In genomic region chr16:89656435-89657121, GRCh38 we compare ENCODE assay signal across 7 cellular contexts. TPM values are rescaled to one million over a fixed set of nuclear protein-coding genes. Genes with fewer than 3 reads are reported as not detected.
A peak's percentile ranks its signal among the peaks of the same experiment; 100 is the strongest.
DNase-seq lines count a peak whose midpoint lies in the region; ATAC-seq, FAIRE-seq and TF ChIP-seq lines count a peak whose summit lies in the region.

No MANE protein-coding gene starts in this region.

- H3K36me3 ChIP-seq in IMR-90 (ENCODE audit: control insufficient read depth, insufficient read depth, low read length) (peaks cover 23% of the 10 kb centered on the region), adrenal gland (replicated peaks in 1 of 2) (peaks cover 0 to 3% of the 10 kb centered on the region in 2 donors), kidney (ENCODE audit: control insufficient read depth in 1 of 2, insufficient read depth in 2 of 2, low read length in 2 of 2) (peaks cover under 1 to 2% of the 10 kb centered on the region in 2 donors)

- H3K4me1 ChIP-seq in IMR-90 (ENCODE audit: control insufficient read depth, insufficient read depth, low read length): peaks cover 7% of the 10 kb centered on the region
- peaks cover 10 to 19% of the 10 kb centered on the region in 2 donors for H3K4me1 ChIP-seq in adrenal gland (replicated peaks in 1 of 2)
- peaks cover 5 to 13% of the 10 kb centered on the region in 2 donors for H3K4me1 ChIP-seq in kidney (ENCODE audit: control insufficient read depth in 1 of 2, insufficient read depth in 1 of 2, low read depth in 1 of 2, low read length in 2 of 2)

- DNase-seq in IMR-90 (no peak), adrenal gland (no peak), kidney (peak; percentile 83), substantia nigra (lab: John Stamatoyannopoulos, UW) (no peak), NCI-H1105 treated with DMSO at 0.1 percent for 48 hours (lab: John Stamatoyannopoulos, UW) (no peak)

- intact Hi-C loops in IMR-90 (cut with micrococcal nuclease) (no loop called here), adrenal gland (cut with DNase I) (no loop called here), kidney (cut with DNase I) (no loop called here)

- no peak overlapping the region for H2AK5ac ChIP-seq in IMR-90 (ENCODE audit: low read depth, low read length)

- TF ChIP-seq CTCF in IMR-90 (conservative IDR thresholded peaks at IDR 0.05; ENCODE audit: low read depth, low read length) (no peak), adrenal gland (IDR thresholded peaks at IDR 0.05) (no peak), kidney (IDR thresholded peaks at IDR 0.05; ENCODE audit: borderline replicate concordance, extremely low read depth, insufficient read depth) (no peak)

- H2BK15ac ChIP-seq in IMR-90 (ENCODE audit: low read depth, low read length): no peak overlapping the region

- no peak overlapping the region for H2BK120ac ChIP-seq in IMR-90 (ENCODE audit: low read depth, low read length)

- H2BK20ac ChIP-seq in IMR-90 (ENCODE audit: low read depth, low read length): no peak overlapping the region

- H3K4me2 ChIP-seq in IMR-90 (ENCODE audit: low read depth, low read length): peak overlapping the region; percentile 94

- H3K27me3 ChIP-seq in IMR-90 (ENCODE audit: control insufficient read depth, insufficient read depth, low read length) (no peaks in the 10 kb centered on the region), adrenal gland (no peaks in the 10 kb centered on the region)

- peak overlapping the region; percentile 98; the same call in 1 of the 2 replicates for H3K4ac ChIP-seq in IMR-90 (ENCODE audit: low read depth, low read length)

- H3K56ac ChIP-seq in IMR-90 (ENCODE audit: extremely low read depth, insufficient read depth, low read length): no peak overlapping the region

- no peak overlapping the region for H2AFZ ChIP-seq in IMR-90 (replicated peaks; ENCODE audit: low read length, poor library complexity)

- POLR2A ChIA-PET in IMR-90 (lab: Charles Lee; ENCODE audit: unreplicated experiment): interaction anchor here (0.7 kb wide), 1 partner anchor 91 kb away, joined by 6 read pairs; no protein-coding TSS in a partner anchor

- H2AK9ac ChIP-seq in IMR-90 (replicated peaks; ENCODE audit: low read depth, low read length, poor library complexity): peak overlapping the region; percentile 85

- no peak for TF ChIP-seq RAD21 in IMR-90 (IDR thresholded peaks at IDR 0.05; ENCODE audit: low read length)

- dilution Hi-C loops in IMR-90 (cut with HindIII; ENCODE audit: low sequenced_read_pairs, unreplicated experiment): no loop called here

- H3K79me1 ChIP-seq in IMR-90 (ENCODE audit: low read depth in 1 of 2, low read length in 2 of 2): peaks cover 23 to 67% of the 10 kb centered on the region in 2 experiments

- WGBS in IMR-90 (ENCODE audit: extremely low coverage in 2 of 2, insufficient read length in 1 of 2), 2 experiments: 19% methylated on average over 12 of the region's 32 CpGs; no CpG with 5 or more reads in 1 of the 2 experiments
- WGBS in adrenal gland, 4 donors: 27 to 88% (median 33%) methylated on average over 5 to 32 of the region's 32 CpGs

- CTCF ChIA-PET in IMR-90 (lab: Yijun Ruan, JAX): no interaction called here

- H3K9me3 ChIP-seq in IMR-90 (ENCODE audit: control insufficient read depth, insufficient read depth, low read length) (no peaks in the 10 kb centered on the region), adrenal gland (replicated peaks in 1 of 3) (no peaks in the 10 kb centered on the region), kidney (ENCODE audit: control insufficient read depth in 1 of 2, low read length in 2 of 2) (no peaks in the 10 kb centered on the region)

- no TSS peak for BruUV-seq in IMR-90 (replicated peaks; lab: Mats Ljungman, UMichigan)

- no peak for ATAC-seq in IMR-90 (ENCODE audit: low read depth)
- no peak for ATAC-seq in HG02938 (IDR thresholded peaks at IDR 0.05; ENCODE audit: unreplicated experiment)
- ATAC-seq in GM19328 (IDR thresholded peaks at IDR 0.05; ENCODE audit: unreplicated experiment): no peak

- H3K9ac ChIP-seq in IMR-90 (ENCODE audit: low read depth, low read length) (peak overlapping the region; percentile 96), kidney (ENCODE audit: low read length in 2 of 2) (peak overlapping the region in 1 of 2 donors; percentile 81)

- no peak overlapping the region for H3K14ac ChIP-seq in IMR-90 (replicated peaks; ENCODE audit: low read depth, low read length)

- no peak overlapping the region; a peak in 1 of 4 replicates for H4K8ac ChIP-seq in IMR-90 (ENCODE audit: low read depth in 2 of 2, low read length in 2 of 2)

- H3K4me3 ChIP-seq in IMR-90 (ENCODE audit: insufficient read depth, low read depth, low read length) (peak overlapping the region; percentile 87), adrenal gland (peak overlapping the region; percentile 62 to 92 (median 78)), kidney (ENCODE audit: low read length in 2 of 2) (peak overlapping the region; percentile 42 to 89)

- H3K27ac ChIP-seq in IMR-90 (ENCODE audit: insufficient read depth, low read length) (peak overlapping the region; percentile 24; the same call in 1 of the 2 replicates), adrenal gland (peak overlapping the region in 2 of 5 donors; percentile 44 to 88), kidney (ENCODE audit: low read depth in 2 of 2, low read length in 2 of 2) (no peak overlapping the region), substantia nigra (ENCODE audit: low read depth, low read length, poor library complexity, severe bottlenecking) (peak overlapping the region; percentile 58)

- H3K18ac ChIP-seq in IMR-90 (ENCODE audit: low read depth, low read length): no peak overlapping the region

- no peak overlapping the region for H4K91ac ChIP-seq in IMR-90 (ENCODE audit: insufficient read depth, low read depth, low read length)

- FAIRE-seq in kidney (lab: Jason Lieb, UNC): no peak

- peaks cover 12% of the 10 kb centered on the region; the same call in 1 of the 2 replicates for H3K9me1 ChIP-seq in IMR-90 (ENCODE audit: insufficient read depth, low read length)

- 0 out of 2 replicates have a peak overlapping the region, but pooled peaks have one; percentile 51 for H3K23ac ChIP-seq in IMR-90 (ENCODE audit: low read depth, low read length)

- in situ Hi-C loops in IMR-90 (cut with MboI; ENCODE audit: low sequenced_read_pairs): no loop called here

- H2BK5ac ChIP-seq in IMR-90 (ENCODE audit: low read depth, low read length, poor library complexity, severe bottlenecking): no peak overlapping the region

- H4K5ac ChIP-seq in IMR-90 (ENCODE audit: low read depth, low read length): no peak overlapping the region

- TF ChIP-seq POLR2A in IMR-90 (IDR thresholded peaks at IDR 0.05; ENCODE audit: low read depth, low read length) (no peak), adrenal gland (IDR thresholded peaks at IDR 0.05) (no peak)

- H4K20me1 ChIP-seq in IMR-90 (ENCODE audit: insufficient read depth, low read length): peaks cover 33% of the 10 kb centered on the region

TF ChIP-seq in IMR-90, 13 proteins besides CTCF, POLR2A, EP300 and RAD21 (continues in another document):
- TF ChIP-seq NFE2L2 (IDR thresholded peaks at IDR 0.05; ENCODE audit: low read depth, low read length) (no peak), CHD1 (IDR thresholded peaks at IDR 0.05; ENCODE audit: low read depth, low read length) (no peak), CEBPB (IDR thresholded peaks at IDR 0.05; ENCODE audit: low read depth, low read length) (no peak)

RNA-seq across cellular contexts. Expression of gene CHMP1A, which starts 0.9 kb away (rescaled TPM):
- total RNA-seq in IMR-90 (2012; rRNA removed) (99.8 and 113 TPM in 2 replicates), adrenal gland (10 to 100 TPM; 61.0 to 100.0 (median 64.6) TPM), kidney (96.1 TPM)
- polyA plus RNA-seq in IMR-90 (2012; rRNA removed) (97.3 and 112 TPM in 2 replicates), adrenal gland (10 to 100 TPM; 32.5 to 91.5 (median 79.0) TPM), kidney (ENCODE audit: insufficient read depth, low read depth, low replicate concordance) (71.3 TPM)
- 84.9 and 127 TPM in 2 replicates for polyA plus RNA-seq in IMR-90 (2012; cell fraction: cytosol; rRNA removed)
- polyA plus RNA-seq in IMR-90 (2012; cell fraction: nucleus; rRNA removed; ENCODE audit: low replicate concordance): 115 and 242 TPM in 2 replicates

RNA-seq across cellular contexts. Expression of gene SPATA33, which starts 1.1 kb away (rescaled TPM):
- total RNA-seq in IMR-90 (2012; rRNA removed) (0.90 and 1.1 TPM in 2 replicates), adrenal gland (1 to 10 TPM; 1.9 to 7.5 (median 3.7) TPM), kidney (16.3 TPM)
- polyA plus RNA-seq in IMR-90 (2012; rRNA removed) (3.2 and 3.4 TPM in 2 replicates), adrenal gland (10 to 100 TPM in 1 of 3 donors, 1 to 10 TPM in 2; 5.1 to 13.5 (median 6.5) TPM), kidney (ENCODE audit: insufficient read depth, low read depth, low replicate concordance) (13.4 TPM)
- 1.8 and 2.4 TPM in 2 replicates for polyA plus RNA-seq in IMR-90 (2012; cell fraction: cytosol; rRNA removed)
- polyA plus RNA-seq in IMR-90 (2012; cell fraction: nucleus; rRNA removed; ENCODE audit: low replicate concordance): 7.6 and 17.1 TPM in 2 replicates

RNA-seq across cellular contexts. Expression of gene CDK10, which starts 29.9 kb away (rescaled TPM):
- total RNA-seq in IMR-90 (2012; rRNA removed): 18.6 and 19.5 TPM in 2 replicates
- 61.8 and 65.3 TPM in 2 replicates for polyA plus RNA-seq in IMR-90 (2012; rRNA removed)
- 36.5 and 41.9 TPM in 2 replicates for polyA plus RNA-seq in IMR-90 (2012; cell fraction: cytosol; rRNA removed)
- polyA plus RNA-seq in IMR-90 (2012; cell fraction: nucleus; rRNA removed; ENCODE audit: low replicate concordance): 292 and 559 TPM in 2 replicates
- total RNA-seq in adrenal gland: 100 to 1,000 TPM in 1 of 8 donors, 10 to 100 TPM in 7; 31.5 to 127 (median 58.2) TPM
- 100 to 1,000 TPM in 2 of 3 donors, 10 to 100 TPM in 1; 29.5 to 289 (median 159) TPM for polyA plus RNA-seq in adrenal gland
- total RNA-seq in kidney: 118 TPM
- polyA plus RNA-seq in kidney (ENCODE audit: insufficient read depth, low read depth, low replicate concordance): 82.6 TPM

RNA-seq across cellular contexts. Expression of gene DPEP1, which starts 43.1 kb away (rescaled TPM):
- not detected in 2 replicates for total RNA-seq in IMR-90 (2012; rRNA removed)
- polyA plus RNA-seq in IMR-90 (2012; rRNA removed): not detected in 2 replicates
- not detected in 2 replicates for polyA plus RNA-seq in IMR-90 (2012; cell fraction: cytosol; rRNA removed)
- not detected in 2 replicates for polyA plus RNA-seq in IMR-90 (2012; cell fraction: nucleus; rRNA removed; ENCODE audit: low replicate concordance)
- 10 to 100 TPM in 1 of 8 donors, 1 to 10 TPM in 7; 1.0 to 27.3 (median 5.3) TPM for total RNA-seq in adrenal gland
- polyA plus RNA-seq in adrenal gland: 1 to 10 TPM in 1 of 3 donors, under 1 TPM in 2; 0.60 to 4.1 (median 0.88) TPM
- 24.2 TPM for total RNA-seq in kidney
- polyA plus RNA-seq in kidney (ENCODE audit: insufficient read depth, low read depth, low replicate concordance): 433 TPM

RNA-seq across cellular contexts. Expression of gene SPATA2L, which starts 44.9 kb away (rescaled TPM):
- total RNA-seq in IMR-90 (2012; rRNA removed): 4.8 and 5.0 TPM in 2 replicates
- polyA plus RNA-seq in IMR-90 (2012; rRNA removed): 6.9 and 8.8 TPM in 2 replicates
- polyA plus RNA-seq in IMR-90 (2012; cell fraction: cytosol; rRNA removed): 11.7 and 14.7 TPM in 2 replicates
- polyA plus RNA-seq in IMR-90 (2012; cell fraction: nucleus; rRNA removed; ENCODE audit: low replicate concordance): 5.4 and 20.5 TPM in 2 replicates
- 10 to 100 TPM in 5 of 8 donors, 1 to 10 TPM in 3; 5.1 to 29.4 (median 11.2) TPM for total RNA-seq in adrenal gland
- 10 to 100 TPM in 2 of 3 donors, under 1 TPM in 1; 0.20 to 17.5 (median 17.4) TPM for polyA plus RNA-seq in adrenal gland
- total RNA-seq in kidney: 15.1 TPM
- 12.6 TPM for polyA plus RNA-seq in kidney (ENCODE audit: insufficient read depth, low read depth, low replicate concordance)

Comparison
In these comparisons a context has a peak if more than half of its experiments do, and no peak if none do; other contexts are left out.
1. H3K27ac ChIP-seq: peak in IMR-90 (single experiment) and substantia nigra (single experiment); none in kidney (0 of 2).
2. Peak in every context shown above with its lines, with median percentiles within 50 percentile points of each other: H3K4me3 ChIP-seq.